26 cellular contexts compared by ENCODE assay signal in the genomic region with DNA sequence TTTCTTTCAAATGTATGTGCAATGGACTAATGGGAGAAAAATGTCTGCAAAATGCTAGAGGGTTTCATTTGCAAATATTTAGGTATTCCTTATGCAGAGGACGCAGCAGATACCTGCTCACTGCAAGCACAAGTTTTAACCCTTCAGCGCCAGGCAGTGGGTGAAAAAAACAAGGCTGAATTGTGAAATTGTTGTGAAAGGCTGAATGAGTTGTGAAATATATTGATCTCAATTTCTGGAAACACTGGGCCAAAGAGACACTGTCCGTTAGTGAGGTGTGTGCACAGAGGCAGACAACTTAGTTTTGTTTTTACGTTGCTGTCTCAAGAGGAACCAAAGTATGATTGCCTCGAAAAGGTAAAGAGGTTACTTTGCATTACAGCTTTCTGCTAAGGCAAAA.
"Had no signal": no experiment of that assay in that cellular context is flagged by ENCODE, and none has a peak within 500 bp of the region (broad histone marks: within the 10 kb centered on the region; RNA-seq: fewer than 3 reads in every experiment).

No MANE protein-coding gene starts in this region.

- H3K4me1 Mint-ChIP-seq: activated CD4-positive, alpha-beta T cell treated with anti-CD3 and anti-CD28 coated beads, Interleukin-2, amount 10 ng/mL, durations not matched to agents 7 days and 5 days had no signal

- H3K9me3 Mint-ChIP-seq: activated CD4-positive, alpha-beta memory T cell treated with anti-CD3 and anti-CD28 coated beads for 36 hours; activated CD4-positive, alpha-beta T cell treated with anti-CD3 and anti-CD28 coated beads, Interleukin-2, amount 10 ng/mL, durations not matched to agents 7 days and 5 days; activated naive CD4-positive, alpha-beta T cell treated with anti-CD3 and anti-CD28 coated beads for 36 hours; activated T-cell treated with anti-CD3 and anti-CD28 coated beads, Interleukin-2, amount 50 U/mL, for 4 hours; activated T-helper 17 cell treated with anti-CD3 and anti-CD28 coated beads, Interleukin-2, amount 50 U/mL, for 72 hours; T-cell had no signal

- H3K9me3 ChIP-seq: breast epithelium had no signal

- ATAC-seq: activated T-cell treated with anti-CD3 and anti-CD28 coated beads, Interleukin-2, amount 50 U/mL, for 4 hours; activated T-helper 17 cell treated with anti-CD3 and anti-CD28 coated beads, Interleukin-2, amount 50 U/mL, for 72 hours; T-cell had no signal

- H2AFZ ChIP-seq: PC-9 had no signal

- H3K27ac ChIP-seq: breast epithelium, PC-9, SK-N-MC had no signal

- DNase-seq: activated CD4-positive, alpha-beta memory T cell treated with anti-CD3 and anti-CD28 coated beads for 36 hours; activated CD4-positive, alpha-beta T cell treated with anti-CD3 and anti-CD28 coated beads, Interleukin-2, amount 10 ng/mL, durations not matched to agents 7 days and 5 days; activated CD4-positive, CD25-positive, alpha-beta regulatory T cell; activated CD8-positive, alpha-beta memory T cell treated with anti-CD3 and anti-CD28 coated beads for 24 hours; activated gamma-delta T cell; activated naive CD4-positive, alpha-beta T cell treated with anti-CD3 and anti-CD28 coated beads for 36 hours; activated T-cell treated with anti-CD3 and anti-CD28 coated beads, Interleukin-2, amount 50 U/mL, for 4 hours; anterior cingulate cortex; caudate nucleus; Karpas-422; MM.1S; NCI-H146; NCI-H187 treated with DMSO at 0.1 percent for 48 hours; NCI-H2081 treated with DMSO at 0.1 percent for 48 hours; NCI-H446; NCI-H524; PC-9; SHP77 treated with DMSO at 0.1 percent for 48 hours; T-cell; T-helper 2 cell; T1000 had no signal

- H3K27me3 Mint-ChIP-seq: activated CD4-positive, alpha-beta memory T cell treated with anti-CD3 and anti-CD28 coated beads for 36 hours; activated CD4-positive, alpha-beta T cell treated with anti-CD3 and anti-CD28 coated beads, Interleukin-2, amount 10 ng/mL, durations not matched to agents 7 days and 5 days; activated naive CD8-positive, alpha-beta T cell; activated T-helper 17 cell treated with anti-CD3 and anti-CD28 coated beads, Interleukin-2, amount 50 U/mL, for 72 hours; T-cell had no signal

- H3K4me3 Mint-ChIP-seq: activated CD4-positive, alpha-beta memory T cell treated with anti-CD3 and anti-CD28 coated beads for 36 hours; activated CD4-positive, alpha-beta T cell treated with anti-CD3 and anti-CD28 coated beads, Interleukin-2, amount 10 ng/mL, durations not matched to agents 7 days and 5 days; activated naive CD4-positive, alpha-beta T cell treated with anti-CD3 and anti-CD28 coated beads for 36 hours; activated naive CD8-positive, alpha-beta T cell; activated T-cell treated with anti-CD3 and anti-CD28 coated beads, Interleukin-2, amount 50 U/mL, for 4 hours; activated T-helper 17 cell treated with anti-CD3 and anti-CD28 coated beads, Interleukin-2, amount 50 U/mL, for 72 hours; T-cell had no signal

- H3K27ac Mint-ChIP-seq: activated CD4-positive, alpha-beta memory T cell treated with anti-CD3 and anti-CD28 coated beads for 36 hours; activated CD4-positive, alpha-beta T cell treated with anti-CD3 and anti-CD28 coated beads, Interleukin-2, amount 10 ng/mL, durations not matched to agents 7 days and 5 days; activated naive CD4-positive, alpha-beta T cell treated with anti-CD3 and anti-CD28 coated beads for 36 hours; activated naive CD8-positive, alpha-beta T cell; activated T-helper 17 cell treated with anti-CD3 and anti-CD28 coated beads, Interleukin-2, amount 50 U/mL, for 72 hours; T-cell had no signal

- H3K27me3 ChIP-seq: breast epithelium had no signal

- H3K4me1 ChIP-seq: breast epithelium had no signal

- FAIRE-seq: TTC549 had no signal

- H3K4me2 ChIP-seq: PC-9 had no signal

- H3K4me3 ChIP-seq: breast epithelium, PC-9, SK-N-MC had no signal
